In genomic region chr6:2900221-2900807, GRCh38 we compare ENCODE assay signal across 11 cellular contexts. TPM values are rescaled to one million over a fixed set of nuclear protein-coding genes. Genes with fewer than 3 reads are reported as not detected.
DNase-seq lines count a peak whose midpoint lies in the region; ATAC-seq and TF ChIP-seq lines count a peak whose summit lies in the region.
"Had no signal": no experiment of that assay in that cellular context is flagged by ENCODE, and none has a peak within 500 bp of the region (broad histone marks: within the 10 kb centered on the region; RNA-seq: fewer than 3 reads in every experiment).

No MANE protein-coding gene starts in this region.

- TF ChIP-seq POLR2A in upper lobe of left lung (IDR thresholded peaks at IDR 0.05) = no peak

- no peak for ATAC-seq in memory B cell (ENCODE audit: low read depth)
- no peak for ATAC-seq in upper lobe of left lung (ENCODE audit: low FRiP score in 2 of 2)
- no peak for ATAC-seq in HG02610 (IDR thresholded peaks at IDR 0.05; ENCODE audit: unreplicated experiment)
- no peak for ATAC-seq in GM21367 (IDR thresholded peaks at IDR 0.05; ENCODE audit: unreplicated experiment)

- peaks cover 25 to 39% (median 33%) of the 10 kb centered on the region in 4 donors for H3K4me1 ChIP-seq in upper lobe of left lung

- H3K27ac ChIP-seq in upper lobe of left lung = peak overlapping the region in 3 of 4 donors; percentile 31 to 95 (median 93)

- intact Hi-C loops in activated T-helper 2 cell treated with anti-CD3 and anti-CD28 coated beads, Interferon-gamma antibody, Interleukin-2, Interleukin-4, amounts not matched to agents 10 μg/mL and 5 μg/mL and 100 μg/mL, durations not matched to agents 14 hours and 24 hours and 36 hours (cut with micrococcal nuclease) = loop anchor here (2.0 kb wide), 1 partner anchor 44 kb away; no protein-coding TSS in a partner anchor

- WGBS in upper lobe of left lung, 2 donors = 52 to 70% methylated on average over 15 of the region's 15 CpGs

- H3K36me3 Mint-ChIP-seq in activated naive CD4-positive, alpha-beta T cell treated with anti-CD3 and anti-CD28 coated beads, Interleukin-2, amount 10 ng/mL, durations not matched to agents 7 days and 5 days = peaks cover 65% of the 10 kb centered on the region
- peaks cover 70% of the 10 kb centered on the region for H3K36me3 Mint-ChIP-seq in activated T-helper 2 cell treated with anti-CD3 and anti-CD28 coated beads, Interferon-gamma antibody, Interleukin-2, Interleukin-4, amounts not matched to agents 10 μg/mL and 5 μg/mL and 100 μg/mL, durations not matched to agents 14 hours and 24 hours and 36 hours (ENCODE audit: low read depth)
- peaks cover 23% of the 10 kb centered on the region for H3K36me3 Mint-ChIP-seq in memory B cell
- H3K36me3 Mint-ChIP-seq: type B pancreatic cell had no signal

- H3K27me3 Mint-ChIP-seq in activated naive CD4-positive, alpha-beta T cell treated with anti-CD3 and anti-CD28 coated beads, Interleukin-2, amount 10 ng/mL, durations not matched to agents 7 days and 5 days = peaks cover 12% of the 10 kb centered on the region
- no peaks in the 10 kb centered on the region for H3K27me3 Mint-ChIP-seq in activated T-helper 2 cell treated with anti-CD3 and anti-CD28 coated beads, Interferon-gamma antibody, Interleukin-2, Interleukin-4, amounts not matched to agents 10 μg/mL and 5 μg/mL and 100 μg/mL, durations not matched to agents 14 hours and 24 hours and 36 hours (ENCODE audit: low read depth)
- H3K27me3 Mint-ChIP-seq in memory B cell = no peaks in the 10 kb centered on the region

- no peak for TF ChIP-seq CTCF in upper lobe of left lung (IDR thresholded peaks at IDR 0.05)

- H3K27me3 ChIP-seq in upper lobe of left lung = peaks cover 0 to 3% (median 0%) of the 10 kb centered on the region in 4 donors

- H3K9me3 Mint-ChIP-seq in activated naive CD4-positive, alpha-beta T cell treated with anti-CD3 and anti-CD28 coated beads, Interleukin-2, amount 10 ng/mL, durations not matched to agents 7 days and 5 days = no peaks in the 10 kb centered on the region
- H3K9me3 Mint-ChIP-seq in activated T-helper 2 cell treated with anti-CD3 and anti-CD28 coated beads, Interferon-gamma antibody, Interleukin-2, Interleukin-4, amounts not matched to agents 10 μg/mL and 5 μg/mL and 100 μg/mL, durations not matched to agents 14 hours and 24 hours and 36 hours = no peaks in the 10 kb centered on the region
- no peaks in the 10 kb centered on the region for H3K9me3 Mint-ChIP-seq in memory B cell
- H3K9me3 Mint-ChIP-seq: type B pancreatic cell had no signal

- H3K36me3 ChIP-seq in upper lobe of left lung = peaks cover 2 to 33% (median 15%) of the 10 kb centered on the region in 4 donors

- H3K4me3 Mint-ChIP-seq in activated naive CD4-positive, alpha-beta T cell treated with anti-CD3 and anti-CD28 coated beads, Interleukin-2, amount 10 ng/mL, durations not matched to agents 7 days and 5 days = peak overlapping the region; percentile 100
- peak overlapping the region; percentile 99 for H3K4me3 Mint-ChIP-seq in activated T-helper 2 cell treated with anti-CD3 and anti-CD28 coated beads, Interferon-gamma antibody, Interleukin-2, Interleukin-4, amounts not matched to agents 10 μg/mL and 5 μg/mL and 100 μg/mL, durations not matched to agents 14 hours and 24 hours and 36 hours (ENCODE audit: low read depth)
- H3K4me3 Mint-ChIP-seq in memory B cell = peak overlapping the region; percentile 99

- DNase-seq in activated naive CD4-positive, alpha-beta T cell treated with anti-CD3 and anti-CD28 coated beads, Interleukin-2, amount 10 ng/mL, durations not matched to agents 7 days and 5 days = no peak
- no peak for DNase-seq in activated naive CD4-positive, alpha-beta T cell treated with Interleukin-2 at 50 U/mL for 16 hours
- no peak for DNase-seq in activated T-helper 2 cell treated with anti-CD3 and anti-CD28 coated beads, Interferon-gamma antibody, Interleukin-2, Interleukin-4, amounts not matched to agents 10 μg/mL and 5 μg/mL and 100 μg/mL, durations not matched to agents 14 hours and 24 hours and 36 hours (ENCODE audit: low spot score)
- no peak for DNase-seq in memory B cell (ENCODE audit: low spot score in 2 of 2)
- no peak for DNase-seq in upper lobe of left lung
- DNase-seq in NCI-H2227 treated with DMSO at 0.1 percent for 48 hours (lab: John Stamatoyannopoulos, UW) = no peak
- DNase-seq: NCI-H2029, T1000 had no signal

- H3K4me1 Mint-ChIP-seq in activated naive CD4-positive, alpha-beta T cell treated with anti-CD3 and anti-CD28 coated beads, Interleukin-2, amount 10 ng/mL, durations not matched to agents 7 days and 5 days = peaks cover 58% of the 10 kb centered on the region
- H3K4me1 Mint-ChIP-seq in activated T-helper 2 cell treated with anti-CD3 and anti-CD28 coated beads, Interferon-gamma antibody, Interleukin-2, Interleukin-4, amounts not matched to agents 10 μg/mL and 5 μg/mL and 100 μg/mL, durations not matched to agents 14 hours and 24 hours and 36 hours (ENCODE audit: low read depth) = peaks cover 52% of the 10 kb centered on the region
- H3K4me1 Mint-ChIP-seq in memory B cell = peaks cover 44% of the 10 kb centered on the region

- TF ChIP-seq EP300 in upper lobe of left lung (IDR thresholded peaks at IDR 0.05) = no peak

- peak overlapping the region; percentile 21 for H3K27ac Mint-ChIP-seq in activated naive CD4-positive, alpha-beta T cell treated with anti-CD3 and anti-CD28 coated beads, Interleukin-2, amount 10 ng/mL, durations not matched to agents 7 days and 5 days
- H3K27ac Mint-ChIP-seq in activated T-helper 2 cell treated with anti-CD3 and anti-CD28 coated beads, Interferon-gamma antibody, Interleukin-2, Interleukin-4, amounts not matched to agents 10 μg/mL and 5 μg/mL and 100 μg/mL, durations not matched to agents 14 hours and 24 hours and 36 hours = peak overlapping the region; percentile 92
- H3K27ac Mint-ChIP-seq in memory B cell = peak overlapping the region; percentile 96
- H3K27ac Mint-ChIP-seq: type B pancreatic cell had no signal

- peak overlapping the region in 1 of 4 donors; percentile 74 for H3K4me3 ChIP-seq in upper lobe of left lung

- CTCF ChIA-PET in activated naive CD4-positive, alpha-beta T cell treated with anti-CD3 and anti-CD28 coated beads, Interleukin-2, amount 10 ng/mL, durations not matched to agents 7 days and 5 days (lab: Charles Lee) = interaction anchor here (0.7 to 3.1 kb wide), 9 partner anchors 9 to 109 kb away, joined by 3 to 18 read pairs (median 4); no protein-coding TSS in a partner anchor

- H3K9me3 ChIP-seq in upper lobe of left lung = no peaks in the 10 kb centered on the region

RNA-seq across cellular contexts. Expression of gene SERPINB9, which starts 2.8 kb away (rescaled TPM):
- 120 and 123 TPM in 2 replicates for total RNA-seq in activated T-helper 2 cell treated with anti-CD3 and anti-CD28 coated beads, Interferon-gamma antibody, Interleukin-2, Interleukin-4, amounts not matched to agents 10 μg/mL and 5 μg/mL and 100 μg/mL, durations not matched to agents 14 hours and 24 hours and 36 hours
- total RNA-seq in upper lobe of left lung = 10 to 100 TPM in 2 of 6 donors, 1 to 10 TPM in 4; 7.7 to 14.0 (median 9.3) TPM

RNA-seq across cellular contexts. Expression of gene SERPINB1, which starts 58.7 kb away (rescaled TPM):
- 102 and 103 TPM in 2 replicates for total RNA-seq in activated T-helper 2 cell treated with anti-CD3 and anti-CD28 coated beads, Interferon-gamma antibody, Interleukin-2, Interleukin-4, amounts not matched to agents 10 μg/mL and 5 μg/mL and 100 μg/mL, durations not matched to agents 14 hours and 24 hours and 36 hours
- total RNA-seq in upper lobe of left lung = 100 to 1,000 TPM in 4 of 6 donors, 10 to 100 TPM in 2; 56.6 to 184 (median 102) TPM

Comparison
In these comparisons a context has a peak if more than half of its experiments do, and no peak if none do; other contexts are left out.
1. H3K27ac Mint-ChIP-seq: peak in every context shown above with its lines; median percentile 96 in memory B cell; 92 in activated T-helper 2 cell treated with anti-CD3 and anti-CD28 coated beads, Interferon-gamma antibody, Interleukin-2, Interleukin-4, amounts not matched to agents 10 μg/mL and 5 μg/mL and 100 μg/mL, durations not matched to agents 14 hours and 24 hours and 36 hours; 21 in activated naive CD4-positive, alpha-beta T cell treated with anti-CD3 and anti-CD28 coated beads, Interleukin-2, amount 10 ng/mL, durations not matched to agents 7 days and 5 days.